8 cellular contexts compared by ENCODE assay signal in genomic region chr19:12495002-12495802, GRCh38. TPM values are rescaled to one million over a fixed set of nuclear protein-coding genes. Genes with fewer than 3 reads are reported as not detected.
DNase-seq lines count a peak whose midpoint lies in the region; ATAC-seq, FAIRE-seq and TF ChIP-seq lines count a peak whose summit lies in the region.

No MANE protein-coding gene starts in this region.

- peak; percentile 18 to 62 (median 54) for TF ChIP-seq CTCF in right lobe of liver (IDR thresholded peaks at IDR 0.05)

- POLR2A ChIA-PET in activated CD4-positive, alpha-beta memory T cell treated with anti-CD3 and anti-CD28 coated beads, Interleukin-2, amount 10 ng/mL, durations not matched to agents 7 days and 5 days (lab: Charles Lee): interaction anchor here (0.6 to 3.3 kb wide), 9 partner anchors 11 to 204 kb away, joined by 3 to 15 read pairs (median 4); partner anchors contain the start of genes DHPS, ZNF563, ZNF564 and ZNF709

- WGBS in right lobe of liver (ENCODE audit: insufficient coverage, low coverage, low lambda C conversion rate, missing lambda C conversion rate): 16% methylated on average over 10 of the region's 51 CpGs

- H3K4me1 Mint-ChIP-seq in activated CD4-positive, alpha-beta memory T cell treated with anti-CD3 and anti-CD28 coated beads, Interleukin-2, amount 10 ng/mL, durations not matched to agents 7 days and 5 days: peaks cover 16% of the 10 kb centered on the region

- no peaks in the 10 kb centered on the region for H3K9me3 ChIP-seq in duodenal mucosa (ENCODE audit: control insufficient read depth in 1 of 2, low read length in 2 of 2)
- H3K9me3 ChIP-seq in right lobe of liver: no peaks in the 10 kb centered on the region

- H3K36me3 Mint-ChIP-seq in activated CD4-positive, alpha-beta memory T cell treated with anti-CD3 and anti-CD28 coated beads, Interleukin-2, amount 10 ng/mL, durations not matched to agents 7 days and 5 days (ENCODE audit: low read depth): peaks cover 14% of the 10 kb centered on the region

- no peaks in the 10 kb centered on the region for H3K36me3 ChIP-seq in duodenal mucosa (ENCODE audit: control insufficient read depth in 1 of 2, insufficient read depth in 2 of 2, low read length in 2 of 2)
- no peaks in the 10 kb centered on the region for H3K36me3 ChIP-seq in right lobe of liver

- peaks cover 5% of the 10 kb centered on the region in 2 donors for H3K4me1 ChIP-seq in duodenal mucosa (ENCODE audit: control insufficient read depth in 1 of 2, insufficient read depth in 2 of 2, low read length in 2 of 2)
- no peaks in the 10 kb centered on the region for H3K4me1 ChIP-seq in right lobe of liver

- peak overlapping the region; percentile 81 for H3K4me3 Mint-ChIP-seq in activated CD4-positive, alpha-beta memory T cell treated with anti-CD3 and anti-CD28 coated beads, Interleukin-2, amount 10 ng/mL, durations not matched to agents 7 days and 5 days

- ATAC-seq in HG03108 (IDR thresholded peaks at IDR 0.05; ENCODE audit: unreplicated experiment) (peak; percentile 89), right lobe of liver (peak; percentile 99 to 100 (median 100)), GM21528 (IDR thresholded peaks at IDR 0.05; ENCODE audit: low FRiP score, unreplicated experiment) (no peak)

- intact Hi-C loops in right lobe of liver (cut with DNase I): no loop called here

- H3K9ac ChIP-seq in duodenal mucosa (ENCODE audit: low read depth in 1 of 2, low read length in 2 of 2): peak overlapping the region; percentile 72 to 79

- H3K4me3 ChIP-seq in duodenal mucosa (ENCODE audit: low read depth in 1 of 2, low read length in 2 of 2) (peak overlapping the region; percentile 75 to 82), right lobe of liver (peak overlapping the region; percentile 56 to 78 (median 68))

- TF ChIP-seq POLR2A in GM12892 (IDR thresholded peaks at IDR 0.05; ENCODE audit: low read depth, low read length) (peak; percentile 69; the same call in 1 of the 2 replicates), right lobe of liver (IDR thresholded peaks at IDR 0.05) (peak; percentile 86)

- CTCF ChIA-PET in activated CD4-positive, alpha-beta memory T cell treated with anti-CD3 and anti-CD28 coated beads, Interleukin-2, amount 10 ng/mL, durations not matched to agents 7 days and 5 days (lab: Charles Lee): interaction anchor here (0.6 to 1.6 kb wide), 11 partner anchors 20 to 1434 kb away, joined by 3 to 9 read pairs (median 3); partner anchors contain the start of genes ZNF443 and ZNF563

- DNase-seq in GM12892 (ENCODE audit: insufficient read length) (peak; percentile 67), NCI-H510A treated with DMSO at 0.1 percent for 48 hours (lab: John Stamatoyannopoulos, UW) (peak; percentile 93), right lobe of liver (peak; percentile 96)
- peak; percentile 93 for DNase-seq in activated CD4-positive, alpha-beta memory T cell treated with anti-CD3 and anti-CD28 coated beads, Interleukin-2, amount 10 ng/mL, durations not matched to agents 7 days and 5 days
- DNase-seq in stimulated activated CD4-positive, alpha-beta T cell treated with anti-CD3 and anti-CD28 coated beads, Interleukin-4, amount 100 ng/mL, for 1 hour: peak; percentile 93

- peak; percentile 97 for FAIRE-seq in GM12892 (lab: Jason Lieb, UNC)

- peaks cover 28% of the 10 kb centered on the region for H3K9me3 Mint-ChIP-seq in activated CD4-positive, alpha-beta memory T cell treated with anti-CD3 and anti-CD28 coated beads, Interleukin-2, amount 10 ng/mL, durations not matched to agents 7 days and 5 days

- H3K27me3 ChIP-seq in duodenal mucosa (ENCODE audit: control insufficient read depth in 1 of 2, insufficient read depth in 2 of 2, low read length in 2 of 2) (no peaks in the 10 kb centered on the region), right lobe of liver (no peaks in the 10 kb centered on the region)

- peak overlapping the region; percentile 66 for H3K27ac Mint-ChIP-seq in activated CD4-positive, alpha-beta memory T cell treated with anti-CD3 and anti-CD28 coated beads, Interleukin-2, amount 10 ng/mL, durations not matched to agents 7 days and 5 days

- H3K27ac ChIP-seq in duodenal mucosa (ENCODE audit: low read depth, low read length) (peak overlapping the region; percentile 53), right lobe of liver (peak overlapping the region; percentile 80 to 90 (median 87))

- H3K27me3 Mint-ChIP-seq in activated CD4-positive, alpha-beta memory T cell treated with anti-CD3 and anti-CD28 coated beads, Interleukin-2, amount 10 ng/mL, durations not matched to agents 7 days and 5 days: no peaks in the 10 kb centered on the region

RNA-seq across cellular contexts. Expression of gene ZNF709, which starts 10.6 kb away (rescaled TPM):
- polyA plus RNA-seq in GM12892 (2012; ENCODE audit: missing spikeins): 1.9 TPM
- 1 to 10 TPM; 1.8 to 3.0 TPM for total RNA-seq in activated CD4-positive, alpha-beta memory T cell treated with anti-CD3 and anti-CD28 coated beads, Interleukin-2, amount 10 ng/mL, durations not matched to agents 7 days and 5 days
- total RNA-seq in right lobe of liver: under 1 TPM in 5 of 6 experiments, not detected in 1; 0.22 to 0.97 (median 0.49) TPM

RNA-seq across cellular contexts. Expression of gene ZNF443, which starts 54.4 kb away (rescaled TPM):
- 2.5 TPM for polyA plus RNA-seq in GM12892 (2012; ENCODE audit: missing spikeins)
- total RNA-seq in activated CD4-positive, alpha-beta memory T cell treated with anti-CD3 and anti-CD28 coated beads, Interleukin-2, amount 10 ng/mL, durations not matched to agents 7 days and 5 days: 1 to 10 TPM; 4.9 to 5.2 TPM
- 1 to 10 TPM in 5 of 6 experiments, under 1 TPM in 1; 1.00 to 3.1 (median 2.8) TPM for total RNA-seq in right lobe of liver

RNA-seq across cellular contexts. Expression of gene ZNF564, which starts 56.1 kb away (rescaled TPM):
- polyA plus RNA-seq in GM12892 (2012; ENCODE audit: missing spikeins): 5.5 TPM
- total RNA-seq in activated CD4-positive, alpha-beta memory T cell treated with anti-CD3 and anti-CD28 coated beads, Interleukin-2, amount 10 ng/mL, durations not matched to agents 7 days and 5 days: 10 to 100 TPM in 1 of 2 experiments, 1 to 10 TPM in 1; 9.4 to 10.2 TPM
- total RNA-seq in right lobe of liver: 1 to 10 TPM; 3.1 to 8.1 (median 5.3) TPM
